Comparison of ENCODE assay signal across 1 cellular context in genomic region chr19:10194500-10195198, GRCh38.
TF ChIP-seq lines count a peak whose summit lies in the region.

Gene DNMT1 (minus strand): TSS chr19:10194953. CDS start chr19:10194899, 54 bp downstream.

TF ChIP-seq in HepG2, 621 proteins besides CTCF, POLR2A, EP300 and RAD21 (continued from another document and continues in another):
- no peak for TF ChIP-seq HNF4A (CRISPR knock-in tag; IDR thresholded peaks at IDR 0.05)
- TF ChIP-seq CSRNP2 (CRISPR knock-in tag; conservative IDR thresholded peaks at IDR 0.05; ENCODE audit: low read depth), result no peak
- peak; percentile 79 for TF ChIP-seq ZNF784 (CRISPR knock-in tag; IDR thresholded peaks at IDR 0.05; ENCODE audit: borderline replicate concordance)
- TF ChIP-seq ZSCAN31 (CRISPR knock-in tag; IDR thresholded peaks at IDR 0.05; ENCODE audit: low read depth), result no peak; the same call in 1 of the 2 replicates
- peak; percentile 78; the same call in 1 of the 2 replicates for TF ChIP-seq PCBP1 (IDR thresholded peaks at IDR 0.05; ENCODE audit: borderline replicate concordance, low read depth, low read length)
- no peak for TF ChIP-seq ZNF446 (CRISPR knock-in tag; IDR thresholded peaks at IDR 0.05)
- TF ChIP-seq CERS6 (CRISPR knock-in tag; IDR thresholded peaks at IDR 0.05), result no peak
- TF ChIP-seq NRL (CRISPR knock-in tag; IDR thresholded peaks at IDR 0.05; ENCODE audit: borderline replicate concordance), result no peak; the same call in 1 of the 2 replicates
- TF ChIP-seq ZNF607 (CRISPR knock-in tag; IDR thresholded peaks at IDR 0.05; ENCODE audit: borderline replicate concordance), result peak; percentile 86; the same call in 1 of the 2 replicates
- peak; percentile 21 for TF ChIP-seq ZNF510 (CRISPR knock-in tag; IDR thresholded peaks at IDR 0.05; ENCODE audit: low read depth)
- no peak for TF ChIP-seq ZNF205 (CRISPR knock-in tag; IDR thresholded peaks at IDR 0.05)
- no peak; the same call in 1 of the 2 replicates for TF ChIP-seq HES4 (CRISPR knock-in tag; IDR thresholded peaks at IDR 0.05; ENCODE audit: borderline replicate concordance)
- TF ChIP-seq TOPORS (CRISPR knock-in tag; IDR thresholded peaks at IDR 0.05), result peak; percentile 55; the same call in 1 of the 2 replicates
- TF ChIP-seq NPAS2 (CRISPR knock-in tag; IDR thresholded peaks at IDR 0.05; ENCODE audit: borderline replicate concordance), result no peak
- no peak; the same call in 1 of the 2 replicates for TF ChIP-seq LBX2 (CRISPR knock-in tag; IDR thresholded peaks at IDR 0.05; ENCODE audit: borderline replicate concordance)
- TF ChIP-seq ZNF451 (CRISPR knock-in tag; IDR thresholded peaks at IDR 0.05), result no peak
- TF ChIP-seq ZNF333 (CRISPR knock-in tag; IDR thresholded peaks at IDR 0.05; ENCODE audit: borderline replicate concordance), result peak; percentile 86; the same call in 1 of the 2 replicates
- no peak for TF ChIP-seq TCF7L2 (IDR thresholded peaks at IDR 0.05; ENCODE audit: low read depth, low read length)
- 0 out of 2 replicates have a peak, but pooled peaks have one; percentile 28 for TF ChIP-seq ZNF331 (CRISPR knock-in tag; IDR thresholded peaks at IDR 0.05)
- TF ChIP-seq ZNF580 (CRISPR knock-in tag; IDR thresholded peaks at IDR 0.05; ENCODE audit: borderline replicate concordance, low read depth), result peak; percentile 28; the same call in 1 of the 2 replicates
- peak; percentile 18; the same call in 1 of the 2 replicates for TF ChIP-seq CAMTA2 (CRISPR knock-in tag; IDR thresholded peaks at IDR 0.05; ENCODE audit: borderline replicate concordance)
- TF ChIP-seq BRD4 (CRISPR knock-in tag; IDR thresholded peaks at IDR 0.05), result peak; percentile 64; the same call in 1 of the 2 replicates
- TF ChIP-seq, protein P1, sequence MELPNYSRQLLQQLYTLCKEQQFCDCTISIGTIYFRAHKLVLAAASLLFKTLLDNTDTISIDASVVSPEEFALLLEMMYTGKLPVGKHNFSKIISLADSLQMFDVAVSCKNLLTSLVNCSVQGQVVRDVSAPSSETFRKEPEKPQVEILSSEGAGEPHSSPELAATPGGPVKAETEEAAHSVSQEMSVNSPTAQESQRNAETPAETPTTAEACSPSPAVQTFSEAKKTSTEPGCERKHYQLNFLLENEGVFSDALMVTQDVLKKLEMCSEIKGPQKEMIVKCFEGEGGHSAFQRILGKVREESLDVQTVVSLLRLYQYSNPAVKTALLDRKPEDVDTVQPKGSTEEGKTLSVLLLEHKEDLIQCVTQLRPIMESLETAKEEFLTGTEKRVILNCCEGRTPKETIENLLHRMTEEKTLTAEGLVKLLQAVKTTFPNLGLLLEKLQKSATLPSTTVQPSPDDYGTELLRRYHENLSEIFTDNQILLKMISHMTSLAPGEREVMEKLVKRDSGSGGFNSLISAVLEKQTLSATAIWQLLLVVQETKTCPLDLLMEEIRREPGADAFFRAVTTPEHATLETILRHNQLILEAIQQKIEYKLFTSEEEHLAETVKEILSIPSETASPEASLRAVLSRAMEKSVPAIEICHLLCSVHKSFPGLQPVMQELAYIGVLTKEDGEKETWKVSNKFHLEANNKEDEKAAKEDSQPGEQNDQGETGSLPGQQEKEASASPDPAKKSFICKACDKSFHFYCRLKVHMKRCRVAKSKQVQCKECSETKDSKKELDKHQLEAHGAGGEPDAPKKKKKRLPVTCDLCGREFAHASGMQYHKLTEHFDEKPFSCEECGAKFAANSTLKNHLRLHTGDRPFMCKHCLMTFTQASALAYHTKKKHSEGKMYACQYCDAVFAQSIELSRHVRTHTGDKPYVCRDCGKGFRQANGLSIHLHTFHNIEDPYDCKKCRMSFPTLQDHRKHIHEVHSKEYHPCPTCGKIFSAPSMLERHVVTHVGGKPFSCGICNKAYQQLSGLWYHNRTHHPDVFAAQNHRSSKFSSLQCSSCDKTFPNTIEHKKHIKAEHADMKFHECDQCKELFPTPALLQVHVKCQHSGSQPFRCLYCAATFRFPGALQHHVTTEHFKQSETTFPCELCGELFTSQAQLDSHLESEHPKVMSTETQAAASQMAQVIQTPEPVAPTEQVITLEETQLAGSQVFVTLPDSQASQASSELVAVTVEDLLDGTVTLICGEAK (IDR thresholded peaks at IDR 0.05), result no peak
- TF ChIP-seq, protein P1 (CRISPR knock-in tag; IDR thresholded peaks at IDR 0.05), result no peak
- TF ChIP-seq ZBTB3 (CRISPR knock-in tag; IDR thresholded peaks at IDR 0.05; ENCODE audit: borderline replicate concordance, low read depth), result 0 out of 2 replicates have a peak, but pooled peaks have one; percentile 34
- peak; percentile 88 for TF ChIP-seq DR1 (CRISPR knock-in tag; IDR thresholded peaks at IDR 0.05)
- no peak for TF ChIP-seq CBX2 (IDR thresholded peaks at IDR 0.05; ENCODE audit: low read depth, low read length)
- no peak for TF ChIP-seq CBX2 (CRISPR knock-in tag; IDR thresholded peaks at IDR 0.05; ENCODE audit: low read depth)
- peak; percentile 84; the same call in 1 of the 2 replicates for TF ChIP-seq ZNF724P (CRISPR knock-in tag; IDR thresholded peaks at IDR 0.05; ENCODE audit: borderline replicate concordance)
- peak; percentile 2; the same call in 1 of the 2 replicates for TF ChIP-seq ZNF557 (CRISPR knock-in tag; IDR thresholded peaks at IDR 0.05)
- peak; percentile 96 for TF ChIP-seq ZNF839 (CRISPR knock-in tag; IDR thresholded peaks at IDR 0.05; ENCODE audit: borderline replicate concordance)
- TF ChIP-seq NCOA2 (CRISPR knock-in tag; IDR thresholded peaks at IDR 0.05), result no peak
- TF ChIP-seq PBX3 (CRISPR knock-in tag; IDR thresholded peaks at IDR 0.05; ENCODE audit: borderline replicate concordance), result no peak
- no peak for TF ChIP-seq ZNF549 (CRISPR knock-in tag; IDR thresholded peaks at IDR 0.05)
- TF ChIP-seq ZNF24 (IDR thresholded peaks at IDR 0.05), result no peak
- TF ChIP-seq ZFP82 (CRISPR knock-in tag; IDR thresholded peaks at IDR 0.05; ENCODE audit: borderline replicate concordance), result peak; percentile 40; the same call in 1 of the 2 replicates
- TF ChIP-seq KLF16 (CRISPR knock-in tag; IDR thresholded peaks at IDR 0.05), result 0 out of 4 replicates have a peak, but pooled peaks of 1 of the 2 experiments have one; percentile 12
- TF ChIP-seq ZNF101 (CRISPR knock-in tag; IDR thresholded peaks at IDR 0.05; ENCODE audit: borderline replicate concordance, low read depth), result no peak
- TF ChIP-seq PCBP2 (optimal IDR thresholded peaks at IDR 0.05; ENCODE audit: low read depth, low read length, poor library complexity, severe bottlenecking), result no peak
- TF ChIP-seq, protein P2, sequence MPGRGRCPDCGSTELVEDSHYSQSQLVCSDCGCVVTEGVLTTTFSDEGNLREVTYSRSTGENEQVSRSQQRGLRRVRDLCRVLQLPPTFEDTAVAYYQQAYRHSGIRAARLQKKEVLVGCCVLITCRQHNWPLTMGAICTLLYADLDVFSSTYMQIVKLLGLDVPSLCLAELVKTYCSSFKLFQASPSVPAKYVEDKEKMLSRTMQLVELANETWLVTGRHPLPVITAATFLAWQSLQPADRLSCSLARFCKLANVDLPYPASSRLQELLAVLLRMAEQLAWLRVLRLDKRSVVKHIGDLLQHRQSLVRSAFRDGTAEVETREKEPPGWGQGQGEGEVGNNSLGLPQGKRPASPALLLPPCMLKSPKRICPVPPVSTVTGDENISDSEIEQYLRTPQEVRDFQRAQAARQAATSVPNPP (CRISPR knock-in tag; IDR thresholded peaks at IDR 0.05), result no peak
- TF ChIP-seq SETDB1 (CRISPR knock-in tag; IDR thresholded peaks at IDR 0.05; ENCODE audit: borderline replicate concordance), result no peak
- 0 out of 2 replicates have a peak, but pooled peaks have one; percentile 29 for TF ChIP-seq GPN1 (CRISPR knock-in tag; IDR thresholded peaks at IDR 0.05; ENCODE audit: borderline replicate concordance)
- TF ChIP-seq, protein P3, sequence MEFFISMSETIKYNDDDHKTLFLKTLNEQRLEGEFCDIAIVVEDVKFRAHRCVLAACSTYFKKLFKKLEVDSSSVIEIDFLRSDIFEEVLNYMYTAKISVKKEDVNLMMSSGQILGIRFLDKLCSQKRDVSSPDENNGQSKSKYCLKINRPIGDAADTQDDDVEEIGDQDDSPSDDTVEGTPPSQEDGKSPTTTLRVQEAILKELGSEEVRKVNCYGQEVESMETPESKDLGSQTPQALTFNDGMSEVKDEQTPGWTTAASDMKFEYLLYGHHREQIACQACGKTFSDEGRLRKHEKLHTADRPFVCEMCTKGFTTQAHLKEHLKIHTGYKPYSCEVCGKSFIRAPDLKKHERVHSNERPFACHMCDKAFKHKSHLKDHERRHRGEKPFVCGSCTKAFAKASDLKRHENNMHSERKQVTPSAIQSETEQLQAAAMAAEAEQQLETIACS (CRISPR knock-in tag; IDR thresholded peaks at IDR 0.05), result peak; percentile 81
- TF ChIP-seq ZBTB20 (CRISPR knock-in tag; IDR thresholded peaks at IDR 0.05; ENCODE audit: borderline replicate concordance, low read depth), result no peak
- TF ChIP-seq ZNF720 (CRISPR knock-in tag; IDR thresholded peaks at IDR 0.05), result no peak
- no peak for TF ChIP-seq STAG1 (CRISPR knock-in tag; IDR thresholded peaks at IDR 0.05)
